ENCODE assay signal across 1 cellular context in the genomic region with DNA sequence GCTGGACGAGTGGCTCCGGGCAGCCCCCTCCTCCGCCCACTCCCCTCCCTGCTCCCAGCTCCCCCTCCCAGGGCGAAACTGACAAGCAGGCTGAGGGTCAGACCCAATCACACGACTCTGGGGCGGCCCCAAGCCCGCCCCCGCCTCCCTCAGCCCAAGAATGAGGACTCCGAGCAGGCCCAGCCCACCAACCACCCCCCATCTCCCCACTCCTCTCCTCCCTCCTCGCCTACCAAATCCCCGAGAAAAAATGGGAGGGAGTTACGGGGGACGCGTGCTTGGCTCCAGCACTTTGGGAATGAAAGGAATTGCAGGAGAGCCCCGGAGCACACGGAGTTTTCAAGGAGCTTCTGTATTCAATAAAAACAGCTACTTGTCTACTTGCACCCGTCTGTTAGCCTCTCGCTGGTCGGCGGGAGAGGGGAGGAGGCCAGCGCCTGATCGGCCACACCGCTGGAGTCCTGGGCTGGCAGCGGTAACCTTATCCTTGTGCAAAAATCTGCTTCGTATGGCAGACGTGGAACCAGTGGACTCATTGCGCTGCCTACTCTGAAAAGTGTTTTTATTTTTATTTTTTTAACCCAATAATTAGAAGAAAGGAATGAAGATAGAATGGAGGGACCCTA.
TF ChIP-seq lines count a peak whose summit lies in the region.

No MANE protein-coding gene starts in this region.

TF ChIP-seq in IMR-90, 13 proteins besides CTCF, POLR2A, EP300 and RAD21 (continued from another document):
- TF ChIP-seq ELK1 (IDR thresholded peaks at IDR 0.05; ENCODE audit: borderline replicate concordance, low read depth, low read length) (no peak), FOS (IDR thresholded peaks at IDR 0.05; ENCODE audit: low read depth, low read length) (no peak), NFE2L2 (IDR thresholded peaks at IDR 0.05; ENCODE audit: low read depth, low read length) (no peak), MAZ (IDR thresholded peaks at IDR 0.05; ENCODE audit: borderline replicate concordance, low read depth, low read length) (no peak), USF2 (IDR thresholded peaks at IDR 0.05; ENCODE audit: low read depth, low read length) (no peak), RCOR1 (IDR thresholded peaks at IDR 0.05; ENCODE audit: insufficient replicate concordance, low read length) (no peak), RFX5 (IDR thresholded peaks at IDR 0.05; ENCODE audit: low read depth, low read length) (no peak), CEBPB (IDR thresholded peaks at IDR 0.05; ENCODE audit: low read depth, low read length) (no peak), CHD1 (IDR thresholded peaks at IDR 0.05; ENCODE audit: low read depth, low read length) (no peak), MXI1 (IDR thresholded peaks at IDR 0.05; ENCODE audit: borderline replicate concordance, low read depth, low read length) (no peak), MAFK (IDR thresholded peaks at IDR 0.05; ENCODE audit: low read depth, low read length) (no peak)
